In genomic region chr12:107404981-107405380, GRCh38 we compare ENCODE assay signal across 1 cellular context.
TF ChIP-seq lines count a peak whose summit lies in the region.

No MANE protein-coding gene starts in this region.

TF ChIP-seq in HepG2, 621 proteins besides CTCF, POLR2A, EP300 and RAD21 (continued from another document):
- TF ChIP-seq, protein P1, sequence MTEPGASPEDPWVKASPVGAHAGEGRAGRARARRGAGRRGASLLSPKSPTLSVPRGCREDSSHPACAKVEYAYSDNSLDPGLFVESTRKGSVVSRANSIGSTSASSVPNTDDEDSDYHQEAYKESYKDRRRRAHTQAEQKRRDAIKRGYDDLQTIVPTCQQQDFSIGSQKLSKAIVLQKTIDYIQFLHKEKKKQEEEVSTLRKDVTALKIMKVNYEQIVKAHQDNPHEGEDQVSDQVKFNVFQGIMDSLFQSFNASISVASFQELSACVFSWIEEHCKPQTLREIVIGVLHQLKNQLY (CRISPR knock-in tag; IDR thresholded peaks at IDR 0.05), result no peak
- TF ChIP-seq PITX1 (CRISPR knock-in tag; IDR thresholded peaks at IDR 0.05), result 0 out of 2 replicates have a peak, but pooled peaks have one; percentile 21
- TF ChIP-seq ZNF598 (CRISPR knock-in tag; IDR thresholded peaks at IDR 0.05; ENCODE audit: borderline replicate concordance), result no peak
- TF ChIP-seq ZFX (CRISPR knock-in tag; IDR thresholded peaks at IDR 0.05; ENCODE audit: low read depth), result peak; percentile 34; the same call in 1 of the 2 replicates
- peak; percentile 44 for TF ChIP-seq TEAD3 (CRISPR knock-in tag; optimal IDR thresholded peaks at IDR 0.05; ENCODE audit: borderline replicate concordance)
- no peak for TF ChIP-seq TIGD3 (CRISPR knock-in tag; IDR thresholded peaks at IDR 0.05; ENCODE audit: borderline replicate concordance)
- TF ChIP-seq, protein P2, sequence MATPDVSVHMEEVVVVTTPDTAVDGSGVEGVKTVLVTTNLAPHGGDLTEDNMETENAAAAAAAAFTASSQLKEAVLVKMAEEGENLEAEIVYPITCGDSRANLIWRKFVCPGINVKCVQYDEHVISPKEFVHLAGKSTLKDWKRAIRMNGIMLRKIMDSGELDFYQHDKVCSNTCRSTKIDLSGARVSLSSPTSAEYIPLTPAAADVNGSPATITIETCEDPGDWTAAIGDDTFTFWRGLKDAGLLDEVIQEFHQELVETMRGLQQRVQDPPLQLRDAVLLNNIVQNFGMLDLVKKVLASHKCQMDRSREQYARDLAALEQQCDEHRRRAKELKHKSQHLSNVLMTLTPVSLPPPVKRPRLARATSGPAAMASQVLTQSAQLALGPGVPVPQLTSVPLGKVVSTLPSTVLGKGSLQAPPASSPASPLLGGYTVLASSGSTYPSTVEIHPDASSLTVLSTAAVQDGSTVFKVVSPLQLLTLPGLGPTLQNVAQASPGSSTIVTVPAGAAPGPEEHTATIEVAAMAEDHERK (CRISPR knock-in tag; IDR thresholded peaks at IDR 0.05; ENCODE audit: low read depth), result no peak
- TF ChIP-seq, protein P3, sequence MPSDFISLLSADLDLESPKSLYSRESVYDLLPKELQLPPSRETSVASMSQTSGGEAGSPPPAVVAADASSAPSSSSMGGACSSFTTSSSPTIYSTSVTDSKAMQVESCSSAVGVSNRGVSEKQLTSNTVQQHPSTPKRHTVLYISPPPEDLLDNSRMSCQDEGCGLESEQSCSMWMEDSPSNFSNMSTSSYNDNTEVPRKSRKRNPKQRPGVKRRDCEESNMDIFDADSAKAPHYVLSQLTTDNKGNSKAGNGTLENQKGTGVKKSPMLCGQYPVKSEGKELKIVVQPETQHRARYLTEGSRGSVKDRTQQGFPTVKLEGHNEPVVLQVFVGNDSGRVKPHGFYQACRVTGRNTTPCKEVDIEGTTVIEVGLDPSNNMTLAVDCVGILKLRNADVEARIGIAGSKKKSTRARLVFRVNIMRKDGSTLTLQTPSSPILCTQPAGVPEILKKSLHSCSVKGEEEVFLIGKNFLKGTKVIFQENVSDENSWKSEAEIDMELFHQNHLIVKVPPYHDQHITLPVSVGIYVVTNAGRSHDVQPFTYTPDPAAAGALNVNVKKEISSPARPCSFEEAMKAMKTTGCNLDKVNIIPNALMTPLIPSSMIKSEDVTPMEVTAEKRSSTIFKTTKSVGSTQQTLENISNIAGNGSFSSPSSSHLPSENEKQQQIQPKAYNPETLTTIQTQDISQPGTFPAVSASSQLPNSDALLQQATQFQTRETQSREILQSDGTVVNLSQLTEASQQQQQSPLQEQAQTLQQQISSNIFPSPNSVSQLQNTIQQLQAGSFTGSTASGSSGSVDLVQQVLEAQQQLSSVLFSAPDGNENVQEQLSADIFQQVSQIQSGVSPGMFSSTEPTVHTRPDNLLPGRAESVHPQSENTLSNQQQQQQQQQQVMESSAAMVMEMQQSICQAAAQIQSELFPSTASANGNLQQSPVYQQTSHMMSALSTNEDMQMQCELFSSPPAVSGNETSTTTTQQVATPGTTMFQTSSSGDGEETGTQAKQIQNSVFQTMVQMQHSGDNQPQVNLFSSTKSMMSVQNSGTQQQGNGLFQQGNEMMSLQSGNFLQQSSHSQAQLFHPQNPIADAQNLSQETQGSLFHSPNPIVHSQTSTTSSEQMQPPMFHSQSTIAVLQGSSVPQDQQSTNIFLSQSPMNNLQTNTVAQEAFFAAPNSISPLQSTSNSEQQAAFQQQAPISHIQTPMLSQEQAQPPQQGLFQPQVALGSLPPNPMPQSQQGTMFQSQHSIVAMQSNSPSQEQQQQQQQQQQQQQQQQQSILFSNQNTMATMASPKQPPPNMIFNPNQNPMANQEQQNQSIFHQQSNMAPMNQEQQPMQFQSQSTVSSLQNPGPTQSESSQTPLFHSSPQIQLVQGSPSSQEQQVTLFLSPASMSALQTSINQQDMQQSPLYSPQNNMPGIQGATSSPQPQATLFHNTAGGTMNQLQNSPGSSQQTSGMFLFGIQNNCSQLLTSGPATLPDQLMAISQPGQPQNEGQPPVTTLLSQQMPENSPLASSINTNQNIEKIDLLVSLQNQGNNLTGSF (CRISPR knock-in tag; IDR thresholded peaks at IDR 0.05), result no peak
- no peak for TF ChIP-seq NR2F6 (IDR thresholded peaks at IDR 0.05)
- peak; percentile 15; the same call in 1 of the 2 replicates for TF ChIP-seq NR2F6 (CRISPR knock-in tag; IDR thresholded peaks at IDR 0.05)
- peak; percentile 81 for TF ChIP-seq XRCC5 (optimal IDR thresholded peaks at IDR 0.05; ENCODE audit: low read length)
- no peak for TF ChIP-seq MTF1 (CRISPR knock-in tag; IDR thresholded peaks at IDR 0.05)
- no peak for TF ChIP-seq ZNF143 (CRISPR knock-in tag; IDR thresholded peaks at IDR 0.05)
- no peak for TF ChIP-seq ZNF207 (IDR thresholded peaks at IDR 0.05; ENCODE audit: borderline replicate concordance)
- TF ChIP-seq DR1 (CRISPR knock-in tag; IDR thresholded peaks at IDR 0.05), result 0 out of 2 replicates have a peak, but pooled peaks have one; percentile 20
- TF ChIP-seq, protein P4, sequence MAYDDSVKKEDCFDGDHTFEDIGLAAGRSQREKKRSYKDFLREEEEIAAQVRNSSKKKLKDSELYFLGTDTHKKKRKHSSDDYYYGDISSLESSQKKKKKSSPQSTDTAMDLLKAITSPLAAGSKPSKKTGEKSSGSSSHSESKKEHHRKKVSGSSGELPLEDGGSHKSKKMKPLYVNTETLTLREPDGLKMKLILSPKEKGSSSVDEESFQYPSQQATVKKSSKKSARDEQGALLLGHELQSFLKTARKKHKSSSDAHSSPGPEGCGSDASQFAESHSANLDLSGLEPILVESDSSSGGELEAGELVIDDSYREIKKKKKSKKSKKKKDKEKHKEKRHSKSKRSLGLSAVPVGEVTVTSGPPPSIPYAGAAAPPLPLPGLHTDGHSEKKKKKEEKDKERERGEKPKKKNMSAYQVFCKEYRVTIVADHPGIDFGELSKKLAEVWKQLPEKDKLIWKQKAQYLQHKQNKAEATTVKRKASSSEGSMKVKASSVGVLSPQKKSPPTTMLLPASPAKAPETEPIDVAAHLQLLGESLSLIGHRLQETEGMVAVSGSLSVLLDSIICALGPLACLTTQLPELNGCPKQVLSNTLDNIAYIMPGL (CRISPR knock-in tag; IDR thresholded peaks at IDR 0.05; ENCODE audit: borderline replicate concordance in 1 of 2, low read depth in 1 of 2), result peak in 1 of 2 experiments; percentile 46; a peak in 1 of 4 replicates
- TF ChIP-seq SNRNP70 (IDR thresholded peaks at IDR 0.05; ENCODE audit: low read depth, low read length), result no peak
- no peak for TF ChIP-seq STAT5B (CRISPR knock-in tag; IDR thresholded peaks at IDR 0.05)
- TF ChIP-seq TGIF2 (CRISPR knock-in tag; IDR thresholded peaks at IDR 0.05), result no peak
- TF ChIP-seq ZNF235 (CRISPR knock-in tag; IDR thresholded peaks at IDR 0.05; ENCODE audit: borderline replicate concordance), result no peak
- TF ChIP-seq MIXL1 (CRISPR knock-in tag; IDR thresholded peaks at IDR 0.05), result 0 out of 2 replicates have a peak, but pooled peaks have one; percentile 34
- TF ChIP-seq, protein P5, sequence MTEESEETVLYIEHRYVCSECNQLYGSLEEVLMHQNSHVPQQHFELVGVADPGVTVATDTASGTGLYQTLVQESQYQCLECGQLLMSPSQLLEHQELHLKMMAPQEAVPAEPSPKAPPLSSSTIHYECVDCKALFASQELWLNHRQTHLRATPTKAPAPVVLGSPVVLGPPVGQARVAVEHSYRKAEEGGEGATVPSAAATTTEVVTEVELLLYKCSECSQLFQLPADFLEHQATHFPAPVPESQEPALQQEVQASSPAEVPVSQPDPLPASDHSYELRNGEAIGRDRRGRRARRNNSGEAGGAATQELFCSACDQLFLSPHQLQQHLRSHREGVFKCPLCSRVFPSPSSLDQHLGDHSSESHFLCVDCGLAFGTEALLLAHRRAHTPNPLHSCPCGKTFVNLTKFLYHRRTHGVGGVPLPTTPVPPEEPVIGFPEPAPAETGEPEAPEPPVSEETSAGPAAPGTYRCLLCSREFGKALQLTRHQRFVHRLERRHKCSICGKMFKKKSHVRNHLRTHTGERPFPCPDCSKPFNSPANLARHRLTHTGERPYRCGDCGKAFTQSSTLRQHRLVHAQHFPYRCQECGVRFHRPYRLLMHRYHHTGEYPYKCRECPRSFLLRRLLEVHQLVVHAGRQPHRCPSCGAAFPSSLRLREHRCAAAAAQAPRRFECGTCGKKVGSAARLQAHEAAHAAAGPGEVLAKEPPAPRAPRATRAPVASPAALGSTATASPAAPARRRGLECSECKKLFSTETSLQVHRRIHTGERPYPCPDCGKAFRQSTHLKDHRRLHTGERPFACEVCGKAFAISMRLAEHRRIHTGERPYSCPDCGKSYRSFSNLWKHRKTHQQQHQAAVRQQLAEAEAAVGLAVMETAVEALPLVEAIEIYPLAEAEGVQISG (CRISPR knock-in tag; IDR thresholded peaks at IDR 0.05), result 0 out of 2 replicates have a peak, but pooled peaks have one; percentile 26
